ENCODE assay signal across 26 cellular contexts in genomic region chr2:41981417-41981816, GRCh38.
"Had no signal": no experiment of that assay in that cellular context is flagged by ENCODE, and none has a peak within 500 bp of the region (broad histone marks: within the 10 kb centered on the region; RNA-seq: fewer than 3 reads in every experiment).

No MANE protein-coding gene starts in this region.

- ATAC-seq: stimulated activated effector memory CD8-positive, alpha-beta T cell treated with anti-CD3 and anti-CD28 coated beads, Interleukin-12 subunit alpha, Interleukin-12 subunit beta, amount 100 ng/mL, for 72 hours; stimulated activated memory B cell treated with anti-CD40 and anti-IgM and Interleukin-4, amounts not matched to agents 10 μg/mL and 1 μg/mL and 100 μg/mL, for 72 hours; stimulated activated naive B cell treated with anti-CD40 and anti-IgM and Interleukin-4, amounts not matched to agents 10 μg/mL and 1 μg/mL and 100 μg/mL, for 72 hours; stimulated activated naive CD8-positive, alpha-beta T cell treated with anti-CD3 and anti-CD28 coated beads, Interleukin-15, amount 100 ng/mL, for 72 hours; stimulated activated naive CD8-positive, alpha-beta T cell treated with anti-CD3 and anti-CD28 coated beads, Interleukin-15, Interleukin-2, amounts not matched to agents 100 U/mL and 50 U/mL, for 24 hours; upper lobe of right lung had no signal

- H3K9me3 ChIP-seq: stomach, suprapubic skin, testis, thoracic aorta, tibial artery, tibial nerve, transverse colon, upper lobe of left lung, upper lobe of right lung, uterus, vagina had no signal

- H3K4me1 ChIP-seq: stomach, suprapubic skin, testis, tibial nerve, transverse colon, upper lobe of left lung, upper lobe of right lung, uterus, vagina had no signal

- H3K36me3 ChIP-seq: stomach, suprapubic skin, thoracic aorta, tibial artery, tibial nerve, transverse colon, upper lobe of left lung, upper lobe of right lung, uterus, vagina had no signal

- H3K27ac ChIP-seq: stomach, suprapubic skin, testis, thoracic aorta, tibial artery, tibial nerve, transverse colon, upper lobe of left lung, upper lobe of right lung, uterus, vagina had no signal

- H3K4me3 ChIP-seq: stomach, suprapubic skin, testis, thoracic aorta, tibial artery, tibial nerve, transverse colon, upper lobe of left lung, upper lobe of right lung, uterus, vagina had no signal

- H3K27me3 ChIP-seq: stomach, suprapubic skin, testis, tibial artery, tibial nerve, transverse colon, upper lobe of left lung, upper lobe of right lung, uterus, vagina had no signal

- FAIRE-seq: urothelium cell line had no signal

- DNase-seq: stimulated activated CD4-positive, alpha-beta T cell treated with anti-CD3 and anti-CD28 coated beads, Interleukin-2, amount 100 ng/mL, for 48 hours; stimulated activated CD4-positive, alpha-beta T cell treated with anti-CD3 and anti-CD28 coated beads, Interleukin-4, amount 100 ng/mL, for 1 hour; stimulated activated CD4-positive, alpha-beta T cell treated with anti-CD3 and anti-CD28 coated beads, Interleukin-4, amount 100 ng/mL, for 24 hours; stimulated activated CD4-positive, alpha-beta T cell treated with anti-CD3 and anti-CD28 coated beads, Interleukin-4, amount 100 ng/mL, for 4 hours; stimulated activated CD8-positive, alpha-beta memory T cell treated with anti-CD3 and anti-CD28 coated beads, Interleukin-4, amount 100 ng/mL, for 48 hours; stimulated activated naive B cell treated with anti-CD40 and anti-IgM and Interleukin-4, amounts not matched to agents 10 μg/mL and 1 μg/mL and 100 μg/mL, for 72 hours; stimulated activated naive CD4-positive, alpha-beta T cell; stimulated activated naive CD4-positive, alpha-beta T cell treated with Interleukin-2 at 50 U/mL for 16 hours; stimulated activated naive CD8-positive, alpha-beta T cell treated with anti-CD3 and anti-CD28 coated beads, Interleukin-15, amount 100 ng/mL, for 72 hours; stimulated activated naive CD8-positive, alpha-beta T cell treated with anti-CD3 and anti-CD28 coated beads, Interleukin-15, Interleukin-2, amounts not matched to agents 100 U/mL and 50 U/mL, for 24 hours; stomach; substantia nigra; testis; tibial artery; transverse colon; trophoblast cell; upper lobe of left lung; upper lobe of right lung; uterus had no signal
